In genomic region chr7:131513245-131514061, GRCh38 we compare ENCODE assay signal across 1 cellular context.
A peak's percentile ranks its signal among the peaks of the same experiment; 100 is the strongest.
TF ChIP-seq lines count a peak whose summit lies in the region.

No MANE protein-coding gene starts in this region.

TF ChIP-seq in HepG2, 621 proteins besides CTCF, POLR2A, EP300 and RAD21 (continued from another document and continues in another):
- no peak for TF ChIP-seq ZNF318 (CRISPR knock-in tag; IDR thresholded peaks at IDR 0.05)
- no peak for TF ChIP-seq HNRNPH1 (optimal IDR thresholded peaks at IDR 0.05; ENCODE audit: low read depth, low read length)
- TF ChIP-seq, protein P1, sequence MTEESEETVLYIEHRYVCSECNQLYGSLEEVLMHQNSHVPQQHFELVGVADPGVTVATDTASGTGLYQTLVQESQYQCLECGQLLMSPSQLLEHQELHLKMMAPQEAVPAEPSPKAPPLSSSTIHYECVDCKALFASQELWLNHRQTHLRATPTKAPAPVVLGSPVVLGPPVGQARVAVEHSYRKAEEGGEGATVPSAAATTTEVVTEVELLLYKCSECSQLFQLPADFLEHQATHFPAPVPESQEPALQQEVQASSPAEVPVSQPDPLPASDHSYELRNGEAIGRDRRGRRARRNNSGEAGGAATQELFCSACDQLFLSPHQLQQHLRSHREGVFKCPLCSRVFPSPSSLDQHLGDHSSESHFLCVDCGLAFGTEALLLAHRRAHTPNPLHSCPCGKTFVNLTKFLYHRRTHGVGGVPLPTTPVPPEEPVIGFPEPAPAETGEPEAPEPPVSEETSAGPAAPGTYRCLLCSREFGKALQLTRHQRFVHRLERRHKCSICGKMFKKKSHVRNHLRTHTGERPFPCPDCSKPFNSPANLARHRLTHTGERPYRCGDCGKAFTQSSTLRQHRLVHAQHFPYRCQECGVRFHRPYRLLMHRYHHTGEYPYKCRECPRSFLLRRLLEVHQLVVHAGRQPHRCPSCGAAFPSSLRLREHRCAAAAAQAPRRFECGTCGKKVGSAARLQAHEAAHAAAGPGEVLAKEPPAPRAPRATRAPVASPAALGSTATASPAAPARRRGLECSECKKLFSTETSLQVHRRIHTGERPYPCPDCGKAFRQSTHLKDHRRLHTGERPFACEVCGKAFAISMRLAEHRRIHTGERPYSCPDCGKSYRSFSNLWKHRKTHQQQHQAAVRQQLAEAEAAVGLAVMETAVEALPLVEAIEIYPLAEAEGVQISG (CRISPR knock-in tag; IDR thresholded peaks at IDR 0.05): peak; percentile 50; the same call in 1 of the 2 replicates
- TF ChIP-seq RCOR2 (CRISPR knock-in tag; IDR thresholded peaks at IDR 0.05): no peak
- peak; percentile 89 for TF ChIP-seq HNRNPL (IDR thresholded peaks at IDR 0.05; ENCODE audit: low read depth, low read length)
- no peak for TF ChIP-seq KLF6 (CRISPR knock-in tag; IDR thresholded peaks at IDR 0.05)
- TF ChIP-seq ZNF724P (CRISPR knock-in tag; IDR thresholded peaks at IDR 0.05; ENCODE audit: borderline replicate concordance): no peak
- TF ChIP-seq, protein P2, sequence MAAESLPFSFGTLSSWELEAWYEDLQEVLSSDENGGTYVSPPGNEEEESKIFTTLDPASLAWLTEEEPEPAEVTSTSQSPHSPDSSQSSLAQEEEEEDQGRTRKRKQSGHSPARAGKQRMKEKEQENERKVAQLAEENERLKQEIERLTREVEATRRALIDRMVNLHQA (CRISPR knock-in tag; IDR thresholded peaks at IDR 0.05): no peak
- TF ChIP-seq, protein P3, sequence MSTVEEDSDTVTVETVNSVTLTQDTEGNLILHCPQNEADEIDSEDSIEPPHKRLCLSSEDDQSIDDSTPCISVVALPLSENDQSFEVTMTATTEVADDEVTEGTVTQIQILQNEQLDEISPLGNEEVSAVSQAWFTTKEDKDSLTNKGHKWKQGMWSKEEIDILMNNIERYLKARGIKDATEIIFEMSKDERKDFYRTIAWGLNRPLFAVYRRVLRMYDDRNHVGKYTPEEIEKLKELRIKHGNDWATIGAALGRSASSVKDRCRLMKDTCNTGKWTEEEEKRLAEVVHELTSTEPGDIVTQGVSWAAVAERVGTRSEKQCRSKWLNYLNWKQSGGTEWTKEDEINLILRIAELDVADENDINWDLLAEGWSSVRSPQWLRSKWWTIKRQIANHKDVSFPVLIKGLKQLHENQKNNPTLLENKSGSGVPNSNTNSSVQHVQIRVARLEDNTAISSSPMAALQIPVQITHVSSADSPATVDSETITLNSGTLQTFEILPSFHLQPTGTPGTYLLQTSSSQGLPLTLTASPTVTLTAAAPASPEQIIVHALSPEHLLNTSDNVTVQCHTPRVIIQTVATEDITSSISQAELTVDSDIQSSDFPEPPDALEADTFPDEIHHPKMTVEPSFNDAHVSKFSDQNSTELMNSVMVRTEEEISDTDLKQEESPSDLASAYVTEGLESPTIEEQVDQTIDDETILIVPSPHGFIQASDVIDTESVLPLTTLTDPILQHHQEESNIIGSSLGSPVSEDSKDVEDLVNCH (CRISPR knock-in tag; IDR thresholded peaks at IDR 0.05): no peak
- TF ChIP-seq ZFP91 (CRISPR knock-in tag; IDR thresholded peaks at IDR 0.05; ENCODE audit: borderline replicate concordance): peak; percentile 55
- peak; percentile 46 for TF ChIP-seq SAP130 (CRISPR knock-in tag; IDR thresholded peaks at IDR 0.05; ENCODE audit: low read depth)
- no peak for TF ChIP-seq SRSF4 (IDR thresholded peaks at IDR 0.05; ENCODE audit: low read depth, low read length, poor library complexity, severe bottlenecking)
- no peak for TF ChIP-seq ZNF773 (CRISPR knock-in tag; IDR thresholded peaks at IDR 0.05; ENCODE audit: borderline replicate concordance)
- TF ChIP-seq ZNF558 (CRISPR knock-in tag; IDR thresholded peaks at IDR 0.05; ENCODE audit: borderline replicate concordance): no peak
- no peak for TF ChIP-seq ISX (CRISPR knock-in tag; conservative IDR thresholded peaks at IDR 0.05)
- TF ChIP-seq, protein P4, sequence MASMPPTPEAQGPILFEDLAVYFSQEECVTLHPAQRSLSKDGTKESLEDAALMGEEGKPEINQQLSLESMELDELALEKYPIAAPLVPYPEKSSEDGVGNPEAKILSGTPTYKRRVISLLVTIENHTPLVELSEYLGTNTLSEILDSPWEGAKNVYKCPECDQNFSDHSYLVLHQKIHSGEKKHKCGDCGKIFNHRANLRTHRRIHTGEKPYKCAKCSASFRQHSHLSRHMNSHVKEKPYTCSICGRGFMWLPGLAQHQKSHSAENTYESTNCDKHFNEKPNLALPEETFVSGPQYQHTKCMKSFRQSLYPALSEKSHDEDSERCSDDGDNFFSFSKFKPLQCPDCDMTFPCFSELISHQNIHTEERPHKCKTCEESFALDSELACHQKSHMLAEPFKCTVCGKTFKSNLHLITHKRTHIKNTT (CRISPR knock-in tag; IDR thresholded peaks at IDR 0.05): no peak
- no peak for TF ChIP-seq MATR3 (CRISPR knock-in tag; IDR thresholded peaks at IDR 0.05)
- TF ChIP-seq ZZZ3 (CRISPR knock-in tag; IDR thresholded peaks at IDR 0.05; ENCODE audit: borderline replicate concordance): no peak
- peak; percentile 61 for TF ChIP-seq CEBPG (CRISPR knock-in tag; IDR thresholded peaks at IDR 0.05)
- no peak for TF ChIP-seq ZNF354B (CRISPR knock-in tag; IDR thresholded peaks at IDR 0.05)
- TF ChIP-seq, protein P5, sequence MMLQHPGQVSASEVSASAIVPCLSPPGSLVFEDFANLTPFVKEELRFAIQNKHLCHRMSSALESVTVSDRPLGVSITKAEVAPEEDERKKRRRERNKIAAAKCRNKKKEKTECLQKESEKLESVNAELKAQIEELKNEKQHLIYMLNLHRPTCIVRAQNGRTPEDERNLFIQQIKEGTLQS (CRISPR knock-in tag; IDR thresholded peaks at IDR 0.05): peak; percentile 89
- TF ChIP-seq KDM2A (CRISPR knock-in tag; IDR thresholded peaks at IDR 0.05; ENCODE audit: borderline replicate concordance, low read depth): peak; percentile 72
- TF ChIP-seq DNMT1 (CRISPR knock-in tag; IDR thresholded peaks at IDR 0.05): no peak
- TF ChIP-seq STAT5B (CRISPR knock-in tag; IDR thresholded peaks at IDR 0.05): no peak
- no peak for TF ChIP-seq ZBED4 (CRISPR knock-in tag; IDR thresholded peaks at IDR 0.05; ENCODE audit: borderline replicate concordance)
- no peak for TF ChIP-seq SOX13 (IDR thresholded peaks at IDR 0.05)
- TF ChIP-seq SOX13 (CRISPR knock-in tag; conservative IDR thresholded peaks at IDR 0.05 in 1 of 2, IDR thresholded peaks at IDR 0.05 in 1 of 2): 0 out of 4 replicates have a peak, but pooled peaks of 1 of the 2 experiments have one; percentile 6
- TF ChIP-seq, protein P6, sequence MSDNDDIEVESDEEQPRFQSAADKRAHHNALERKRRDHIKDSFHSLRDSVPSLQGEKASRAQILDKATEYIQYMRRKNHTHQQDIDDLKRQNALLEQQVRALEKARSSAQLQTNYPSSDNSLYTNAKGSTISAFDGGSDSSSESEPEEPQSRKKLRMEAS (IDR thresholded peaks at IDR 0.05): peak; percentile 46; the same call in 1 of the 2 replicates
- no peak for TF ChIP-seq TOE1 (CRISPR knock-in tag; IDR thresholded peaks at IDR 0.05)
- TF ChIP-seq BCL6 (CRISPR knock-in tag; IDR thresholded peaks at IDR 0.05): no peak
- peak; percentile 87 for TF ChIP-seq JUND (CRISPR knock-in tag; IDR thresholded peaks at IDR 0.05)
